Comparison of ENCODE assay signal across 8 cellular contexts in genomic region chr12:52070243-52070925, GRCh38. TPM values are rescaled to one million over a fixed set of nuclear protein-coding genes. Genes with fewer than 3 reads are reported as not detected.
A peak's percentile ranks its signal among the peaks of the same experiment; 100 is the strongest.
DNase-seq lines count a peak whose midpoint lies in the region; ATAC-seq and TF ChIP-seq lines count a peak whose summit lies in the region.

No MANE protein-coding gene starts in this region.

- peak overlapping the region; percentile 91 to 99 (median 98) for H3K4me3 Mint-ChIP-seq in IgD-negative memory B cell
- H3K4me3 Mint-ChIP-seq in naive B cell, result peak overlapping the region; percentile 89 to 99 (median 96)

- peaks cover 24% of the 10 kb centered on the region for H3K36me3 ChIP-seq in DOHH2 (ENCODE audit: control insufficient read depth, low read length)

- H3K4me3 ChIP-seq in DOHH2 (ENCODE audit: low read length) (peak overlapping the region; percentile 88), choroid plexus epithelial cell (ENCODE audit: low read depth, low read length) (peak overlapping the region; percentile 99)

- no peak for ATAC-seq in naive B cell (ENCODE audit: low read depth in 2 of 2)
- no peak for ATAC-seq in HG02938 (IDR thresholded peaks at IDR 0.05; ENCODE audit: unreplicated experiment)

- peaks cover 29% of the 10 kb centered on the region for H3K4me1 ChIP-seq in DOHH2 (ENCODE audit: control insufficient read depth, low read length)

- peak overlapping the region; percentile 85 for H3K4me2 ChIP-seq in DOHH2 (ENCODE audit: low read length)

- H3K4me1 Mint-ChIP-seq in IgD-negative memory B cell (peaks cover 33 to 41% (median 37%) of the 10 kb centered on the region in 3 donors), naive B cell (peaks cover 48 to 53% (median 49%) of the 10 kb centered on the region in 3 donors)

- H3K27me3 ChIP-seq in DOHH2 (ENCODE audit: control insufficient read depth, low read length), result peaks cover 12% of the 10 kb centered on the region; the same call in 1 of the 2 replicates

- peak overlapping the region; percentile 65; the same call in 1 of the 2 replicates for H3K27ac ChIP-seq in DOHH2 (ENCODE audit: low read depth, low read length)

- peaks cover 6% of the 10 kb centered on the region for H3K36me3 Mint-ChIP-seq in IgD-negative memory B cell
- H3K36me3 Mint-ChIP-seq in naive B cell, result peaks cover 11 to 15% of the 10 kb centered on the region in 2 donors

- H3F3A ChIP-seq in DOHH2 (ENCODE audit: control insufficient read depth, insufficient read depth), result peaks cover 4% of the 10 kb centered on the region

- H3K27me3 Mint-ChIP-seq in IgD-negative memory B cell (no peaks in the 10 kb centered on the region), naive B cell (peaks cover 0 to 5% (median 3%) of the 10 kb centered on the region in 3 donors)

- TF ChIP-seq CTCF in DOHH2 (IDR thresholded peaks at IDR 0.05; ENCODE audit: low read depth, low read length, poor library complexity, severe bottlenecking) (peak; percentile 22), choroid plexus epithelial cell (conservative IDR thresholded peaks at IDR 0.05; ENCODE audit: low read depth, low read length) (no peak)

- peak overlapping the region; percentile 92 to 99 (median 98) for H3K27ac Mint-ChIP-seq in IgD-negative memory B cell
- peak overlapping the region; percentile 96 to 100 (median 99) for H3K27ac Mint-ChIP-seq in naive B cell

- peaks cover 7% of the 10 kb centered on the region; the same call in 1 of the 2 replicates for H4K20me1 ChIP-seq in DOHH2 (ENCODE audit: control insufficient read depth, insufficient read depth, low read depth, low read length)

- no peaks in the 10 kb centered on the region for H3K9me2 ChIP-seq in DOHH2 (replicated peaks; ENCODE audit: control insufficient read depth, low read length)

- DNase-seq in choroid plexus epithelial cell (ENCODE audit: low read depth) (no peak), naive B cell (no peak), AML-193 (lab: John Stamatoyannopoulos, UW) (no peak)
- DNase-seq in activated CD4-positive, CD25-positive, alpha-beta regulatory T cell (lab: John Stamatoyannopoulos, UW), result no peak
- no peak for DNase-seq in activated CD4-positive, alpha-beta T cell treated with anti-CD3 and anti-CD28 coated beads for 4 hours

- H3K9me3 Mint-ChIP-seq in IgD-negative memory B cell (no peaks in the 10 kb centered on the region), naive B cell (no peaks in the 10 kb centered on the region)

- H3K9me3 ChIP-seq in DOHH2 (ENCODE audit: control insufficient read depth, insufficient read depth, low read length), result no peaks in the 10 kb centered on the region

- H3K79me2 ChIP-seq in DOHH2 (ENCODE audit: control insufficient read depth, low read length), result peaks cover 49% of the 10 kb centered on the region

RNA-seq across cellular contexts. Expression of gene ATG101, which starts 0.6 kb away (rescaled TPM):
- polyA plus RNA-seq in IgD-negative memory B cell (25.4 TPM), naive B cell (ENCODE audit: low read depth in 6 of 6) (10 to 100 TPM; 20.1 to 35.5 (median 24.4) TPM)

RNA-seq across cellular contexts. Expression of gene SMIM41, which starts 9.1 kb away (rescaled TPM):
- not detected for polyA plus RNA-seq in IgD-negative memory B cell
- not detected for polyA plus RNA-seq in naive B cell (ENCODE audit: low read depth in 6 of 6)

RNA-seq across cellular contexts. Expression of gene NR4A1, which starts 19.1 kb away (rescaled TPM):
- polyA plus RNA-seq in IgD-negative memory B cell, result 9.3 TPM
- polyA plus RNA-seq in naive B cell (ENCODE audit: low read depth in 6 of 6), result 10 to 100 TPM in 4 of 6 donors, 1 to 10 TPM in 2; 6.7 to 24.9 (median 12.6) TPM
